1 cellular context compared by ENCODE assay signal in genomic region chr15:84653584-84653909, GRCh38.
A peak's percentile ranks its signal among the peaks of the same experiment; 100 is the strongest.
TF ChIP-seq lines count a peak whose summit lies in the region.

No MANE protein-coding gene starts in this region.

TF ChIP-seq in K562, 482 proteins besides CTCF, POLR2A, EP300 and RAD21 (continued from another document):
- TF ChIP-seq GTF3C2 (IDR thresholded peaks at IDR 0.05; ENCODE audit: borderline replicate concordance, extremely low read depth, insufficient read length): no peak
- TF ChIP-seq CREB3L1 (IDR thresholded peaks at IDR 0.05; ENCODE audit: borderline replicate concordance, low read depth): no peak
- TF ChIP-seq ZNF830 (CRISPR knock-in tag; IDR thresholded peaks at IDR 0.05): no peak
- no peak for TF ChIP-seq BDP1 (IDR thresholded peaks at IDR 0.05; ENCODE audit: insufficient read depth, insufficient read length)
- no peak for TF ChIP-seq ZNF717 (CRISPR knock-in tag; IDR thresholded peaks at IDR 0.05)
- no peak for TF ChIP-seq MECOM (CRISPR knock-in tag; IDR thresholded peaks at IDR 0.05)
- TF ChIP-seq ATF7 (IDR thresholded peaks at IDR 0.05): no peak
- TF ChIP-seq NR2C2 (CRISPR knock-in tag; IDR thresholded peaks at IDR 0.05): no peak
- no peak for TF ChIP-seq NR2C2 (tag; IDR thresholded peaks at IDR 0.05)
- no peak for TF ChIP-seq ATF1 (CRISPR knock-in tag; IDR thresholded peaks at IDR 0.05)
- no peak for TF ChIP-seq ATF1 (tag; IDR thresholded peaks at IDR 0.05)
- TF ChIP-seq ZNF395 (CRISPR knock-in tag; IDR thresholded peaks at IDR 0.05): 0 out of 2 replicates have a peak, but pooled peaks have one; percentile 27
- no peak for TF ChIP-seq CBFA2T3 (IDR thresholded peaks at IDR 0.05)
- TF ChIP-seq MIER1 (IDR thresholded peaks at IDR 0.05; ENCODE audit: low read depth): no peak
- TF ChIP-seq NBN (IDR thresholded peaks at IDR 0.05; ENCODE audit: low read depth): no peak
- no peak; the same call in 1 of the 2 replicates for TF ChIP-seq ZNF766 (CRISPR knock-in tag; conservative IDR thresholded peaks at IDR 0.05)
- TF ChIP-seq GMEB1 (CRISPR knock-in tag; IDR thresholded peaks at IDR 0.05): no peak
- no peak for TF ChIP-seq KDM1A (IDR thresholded peaks at IDR 0.05)
- no peak for TF ChIP-seq ZNF398 (CRISPR knock-in tag; IDR thresholded peaks at IDR 0.05)
- TF ChIP-seq GTF2B (IDR thresholded peaks at IDR 0.05; ENCODE audit: extremely low read depth, insufficient read length): no peak
- no peak for TF ChIP-seq CAMTA2 (CRISPR knock-in tag; conservative IDR thresholded peaks at IDR 0.05)
- no peak for TF ChIP-seq POLR3G (IDR thresholded peaks at IDR 0.05; ENCODE audit: extremely low read depth, insufficient read length, insufficient replicate concordance)
- TF ChIP-seq HBP1 (CRISPR knock-in tag; IDR thresholded peaks at IDR 0.05): no peak
- TF ChIP-seq ZNF280B (CRISPR knock-in tag; IDR thresholded peaks at IDR 0.05): no peak
